ENCODE assay signal across 8 cellular contexts in genomic region chrX:10014462-10015373, GRCh38. TPM values are rescaled to one million over a fixed set of nuclear protein-coding genes. Genes with fewer than 3 reads are reported as not detected.
DNase-seq lines count a peak whose midpoint lies in the region; ATAC-seq and TF ChIP-seq lines count a peak whose summit lies in the region.

No MANE protein-coding gene starts in this region.

- no peaks in the 10 kb centered on the region for H4K20me1 ChIP-seq in Loucy (ENCODE audit: insufficient read depth, low read length, poor library complexity, severe bottlenecking)

- H3K4me1 ChIP-seq in Loucy (ENCODE audit: insufficient read depth, low read length, poor library complexity, severe bottlenecking) (peaks cover 42% of the 10 kb centered on the region), cardiac muscle cell (ENCODE audit: low read depth) (no peaks in the 10 kb centered on the region), parathyroid adenoma (no peaks in the 10 kb centered on the region), thymus (ENCODE audit: control insufficient read depth, insufficient read depth, low read length) (no peaks in the 10 kb centered on the region)

- H3K27me3 ChIP-seq in Loucy (ENCODE audit: insufficient read depth, low read length, poor library complexity, severe bottlenecking): no peaks in the 10 kb centered on the region
- no peaks in the 10 kb centered on the region for H3K27me3 ChIP-seq in cardiac muscle cell
- no peaks in the 10 kb centered on the region for H3K27me3 ChIP-seq in parathyroid adenoma (ENCODE audit: control insufficient read depth, insufficient read depth, low read length)
- H3K27me3 ChIP-seq in thymus (ENCODE audit: control insufficient read depth, insufficient read depth): peaks cover 3% of the 10 kb centered on the region

- H3F3A ChIP-seq in Loucy (ENCODE audit: low read depth): peaks cover 3% of the 10 kb centered on the region; the same call in 1 of the 2 replicates

- H3K4me3 ChIP-seq in Loucy (ENCODE audit: low read length, poor library complexity, severe bottlenecking) (peak overlapping the region; percentile 75), cardiac muscle cell (peak overlapping the region; percentile 56), parathyroid adenoma (ENCODE audit: low read depth, low read length) (peak overlapping the region; percentile 51), thymus (ENCODE audit: low read length) (peak overlapping the region; percentile 65)

- no peaks in the 10 kb centered on the region for H3K9me3 ChIP-seq in Loucy (ENCODE audit: insufficient read depth, low read depth, low read length)
- no peaks in the 10 kb centered on the region for H3K9me3 ChIP-seq in cardiac muscle cell (ENCODE audit: low read depth)
- H3K9me3 ChIP-seq in parathyroid adenoma (ENCODE audit: control insufficient read depth, low read length): no peaks in the 10 kb centered on the region
- H3K9me3 ChIP-seq in thymus (ENCODE audit: control insufficient read depth): no peaks in the 10 kb centered on the region

- no peak for TF ChIP-seq CTCF in Loucy (conservative IDR thresholded peaks at IDR 0.05; ENCODE audit: low read length)
- TF ChIP-seq CTCF in cardiac muscle cell (IDR thresholded peaks at IDR 0.05; ENCODE audit: low read depth, low read length): no peak
- TF ChIP-seq CTCF in parathyroid adenoma (IDR thresholded peaks at IDR 0.05): no peak

- H3K9ac ChIP-seq in Loucy (ENCODE audit: low read depth, low read length, poor library complexity, severe bottlenecking) (peak overlapping the region; percentile 74), parathyroid adenoma (peak overlapping the region; percentile 61)

- H3K79me2 ChIP-seq in Loucy (ENCODE audit: insufficient read depth, low read length) (peaks cover 8% of the 10 kb centered on the region; the same call in 1 of the 2 replicates), parathyroid adenoma (no peaks in the 10 kb centered on the region)

- H3K27ac ChIP-seq in cardiac muscle cell: peak overlapping the region; percentile 45
- H3K27ac ChIP-seq in parathyroid adenoma: peak overlapping the region; percentile 80
- peak overlapping the region; percentile 70 for H3K27ac ChIP-seq in thymus (ENCODE audit: low read depth)

- H3K4me2 ChIP-seq in Loucy (ENCODE audit: low read depth, low read length, poor library complexity, severe bottlenecking) (peak overlapping the region; percentile 71), parathyroid adenoma (ENCODE audit: low read length) (peak overlapping the region; percentile 42)

- no peaks in the 10 kb centered on the region for H3K36me3 ChIP-seq in Loucy (ENCODE audit: insufficient read depth, low read length)
- no peaks in the 10 kb centered on the region for H3K36me3 ChIP-seq in cardiac muscle cell
- H3K36me3 ChIP-seq in parathyroid adenoma (ENCODE audit: control insufficient read depth, insufficient read depth, low read length): no peaks in the 10 kb centered on the region
- no peaks in the 10 kb centered on the region for H3K36me3 ChIP-seq in thymus (ENCODE audit: control insufficient read depth, insufficient read depth)

- peak; percentile 76 for ATAC-seq in GM21786 (IDR thresholded peaks at IDR 0.05; ENCODE audit: unreplicated experiment)

- no peaks in the 10 kb centered on the region for H3K9me2 ChIP-seq in Loucy (replicated peaks; ENCODE audit: low read depth, low read length)

- DNase-seq in DMS53 treated with DMSO at 0.1 percent for 48 hours (lab: John Stamatoyannopoulos, UW; ENCODE audit: unreplicated experiment) (peak; percentile 6), SW 1271 (lab: John Stamatoyannopoulos, UW) (peak; percentile 28 to 65), cardiac muscle cell (ENCODE audit: low read depth in 1 of 2, low spot score in 1 of 2) (peak; percentile 78 to 95)
- DNase-seq in activated naive CD8-positive, alpha-beta T cell treated with anti-CD3 and anti-CD28 coated beads, Interleukin-2, amount 50 U/mL, for 16 hours (ENCODE audit: low read depth, low spot score): peak; percentile 24

- WGBS in thymus: under 1% methylated on average over 111 of the region's 116 CpGs

- H2AFZ ChIP-seq in Loucy (ENCODE audit: low read length) (peak overlapping the region; percentile 77; the same call in 1 of the 2 replicates), parathyroid adenoma (peak overlapping the region; percentile 90)

RNA-seq across cellular contexts. Expression of gene CLDN34, which starts 47.6 kb away (rescaled TPM):
- 0.14 TPM in 1 of 2 replicates, not detected in the other for total RNA-seq in cardiac muscle cell
- polyA plus RNA-seq in cardiac muscle cell (not detected in 2 replicates), thymus (0.16 TPM)

Comparison
In these comparisons a context has a peak if more than half of its experiments do, and no peak if none do; other contexts are left out.
1. Peak in every context shown above with its lines: DNase-seq, ATAC-seq, H3K4me3 ChIP-seq and H3K27ac ChIP-seq.
2. DNase-seq: peak in every context shown above with its lines; median percentile 86 in cardiac muscle cell; 46 in SW 1271; 24 in activated naive CD8-positive, alpha-beta T cell treated with anti-CD3 and anti-CD28 coated beads, Interleukin-2, amount 50 U/mL, for 16 hours; 6 in DMS53 treated with DMSO at 0.1 percent for 48 hours.